Comparison of ENCODE assay signal across 12 cellular contexts in the genomic region with DNA sequence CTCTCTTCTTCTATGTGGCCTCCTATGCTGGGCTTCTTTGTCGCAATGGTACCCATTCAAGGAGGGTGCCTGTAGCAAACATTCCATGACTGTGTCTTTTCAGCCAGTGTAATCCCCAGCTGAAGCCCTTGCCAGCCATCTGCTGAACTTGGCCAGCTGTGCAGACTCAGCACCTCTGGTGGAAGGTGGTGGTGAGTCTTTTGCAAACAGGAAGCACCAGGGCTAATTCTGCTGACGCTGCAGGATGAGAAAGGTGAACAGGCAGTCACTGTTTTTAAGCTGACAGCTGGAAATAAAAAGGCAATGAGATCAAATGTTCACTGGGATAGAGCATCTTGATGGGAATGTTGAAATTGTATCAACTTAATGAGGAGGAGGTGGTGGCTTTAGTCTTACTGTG.
DNase-seq lines count a peak whose midpoint lies in the region; ATAC-seq and TF ChIP-seq lines count a peak whose summit lies in the region.
"Had no signal": no experiment of that assay in that cellular context is flagged by ENCODE, and none has a peak within 500 bp of the region (broad histone marks: within the 10 kb centered on the region; RNA-seq: fewer than 3 reads in every experiment).

No MANE protein-coding gene starts in this region.

- no peak overlapping the region for H3K4me3 ChIP-seq in left ventricle myocardium inferior

- H3K9me3 Mint-ChIP-seq in activated naive CD4-positive, alpha-beta T cell treated with anti-CD3 and anti-CD28 coated beads for 36 hours = no peaks in the 10 kb centered on the region
- peaks cover 4% of the 10 kb centered on the region in 2 donors for H3K9me3 Mint-ChIP-seq in activated naive CD4-positive, alpha-beta T cell treated with anti-CD3 and anti-CD28 coated beads, Interleukin-2, amount 50 U/mL, for 72 hours
- peaks cover 3% of the 10 kb centered on the region for H3K9me3 Mint-ChIP-seq in stimulated activated effector memory CD8-positive, alpha-beta T cell treated with anti-CD3 and anti-CD28 coated beads, Interleukin-12 subunit alpha, Interleukin-12 subunit beta, amount 100 ng/mL, for 72 hours

- CTCF ChIA-PET in activated naive CD4-positive, alpha-beta T cell treated with anti-CD3 and anti-CD28 coated beads for 36 hours (lab: Charles Lee) = no interaction called here

- ATAC-seq in activated naive CD4-positive, alpha-beta T cell treated with anti-CD3 and anti-CD28 coated beads, Interleukin-2, amount 50 U/mL, for 72 hours = no peak
- ATAC-seq in HG02884 (IDR thresholded peaks at IDR 0.05; ENCODE audit: unreplicated experiment) (peak; percentile 84), GM19328 (IDR thresholded peaks at IDR 0.05; ENCODE audit: unreplicated experiment) (no peak), HG03439 (IDR thresholded peaks at IDR 0.05; ENCODE audit: unreplicated experiment) (no peak)
- ATAC-seq in stimulated activated effector memory CD8-positive, alpha-beta T cell treated with anti-CD3 and anti-CD28 coated beads, Interleukin-12 subunit alpha, Interleukin-12 subunit beta, amount 100 ng/mL, for 72 hours = peak; percentile 58
- ATAC-seq: left colon had no signal

- H3K9me3 ChIP-seq in left ventricle myocardium inferior (replicated peaks) = no peaks in the 10 kb centered on the region

- H3K27ac ChIP-seq in left ventricle myocardium inferior (replicated peaks) = no peak overlapping the region
- H3K27ac ChIP-seq: epithelial cell of prostate, RWPE1 had no signal

- peaks cover 10% of the 10 kb centered on the region for H3K4me1 Mint-ChIP-seq in activated naive CD4-positive, alpha-beta T cell treated with anti-CD3 and anti-CD28 coated beads for 36 hours (ENCODE audit: low read depth)
- H3K4me1 Mint-ChIP-seq in stimulated activated effector memory CD8-positive, alpha-beta T cell treated with anti-CD3 and anti-CD28 coated beads, Interleukin-12 subunit alpha, Interleukin-12 subunit beta, amount 100 ng/mL, for 72 hours = peaks cover 18% of the 10 kb centered on the region

- TF ChIP-seq CTCF in left ventricle myocardium inferior (IDR thresholded peaks at IDR 0.05; ENCODE audit: borderline replicate concordance) = no peak

- no peak overlapping the region for H3K27ac Mint-ChIP-seq in activated naive CD4-positive, alpha-beta T cell treated with anti-CD3 and anti-CD28 coated beads for 36 hours
- no peak overlapping the region for H3K27ac Mint-ChIP-seq in activated naive CD4-positive, alpha-beta T cell treated with anti-CD3 and anti-CD28 coated beads, Interleukin-2, amount 50 U/mL, for 72 hours
- no peak overlapping the region for H3K27ac Mint-ChIP-seq in stimulated activated effector memory CD8-positive, alpha-beta T cell treated with anti-CD3 and anti-CD28 coated beads, Interleukin-12 subunit alpha, Interleukin-12 subunit beta, amount 100 ng/mL, for 72 hours
- H3K27ac Mint-ChIP-seq: progenitor cell of endocrine pancreas had no signal

- no peaks in the 10 kb centered on the region for H3K27me3 Mint-ChIP-seq in activated naive CD4-positive, alpha-beta T cell treated with anti-CD3 and anti-CD28 coated beads for 36 hours (ENCODE audit: low read depth)

- no peaks in the 10 kb centered on the region for H3K36me3 ChIP-seq in left ventricle myocardium inferior

- no peak overlapping the region for H3K4me3 Mint-ChIP-seq in activated naive CD4-positive, alpha-beta T cell treated with anti-CD3 and anti-CD28 coated beads for 36 hours
- H3K4me3 Mint-ChIP-seq in stimulated activated effector memory CD8-positive, alpha-beta T cell treated with anti-CD3 and anti-CD28 coated beads, Interleukin-12 subunit alpha, Interleukin-12 subunit beta, amount 100 ng/mL, for 72 hours = no peak overlapping the region

- peaks cover 10% of the 10 kb centered on the region for H3K27me3 ChIP-seq in left ventricle myocardium inferior (ENCODE audit: low read depth)

- DNase-seq in activated naive CD4-positive, alpha-beta T cell treated with anti-CD3 and anti-CD28 coated beads for 36 hours = peak; percentile 26
- no peak for DNase-seq in activated naive CD4-positive, alpha-beta T cell treated with anti-CD3 and anti-CD28 coated beads, Interleukin-2, amount 50 U/mL, for 72 hours (ENCODE audit: low spot score in 2 of 2)
- DNase-seq in T follicular helper cell (ENCODE audit: low read depth) (peak; percentile 2), left ventricle myocardium inferior (no peak)
- peak in 1 of 2 donors; percentile 6 for DNase-seq in stimulated activated effector memory CD8-positive, alpha-beta T cell treated with anti-CD3 and anti-CD28 coated beads, Interleukin-12 subunit alpha, Interleukin-12 subunit beta, amount 100 ng/mL, for 72 hours (ENCODE audit: low spot score in 2 of 2)

- intact Hi-C loops in activated naive CD4-positive, alpha-beta T cell treated with anti-CD3 and anti-CD28 coated beads for 36 hours (cut with micrococcal nuclease) = no loop called here
- intact Hi-C loops in left ventricle myocardium inferior (cut with micrococcal nuclease) = no loop called here

- H3K4me1 ChIP-seq in left ventricle myocardium inferior = no peaks in the 10 kb centered on the region

- no peaks in the 10 kb centered on the region for H3K36me3 Mint-ChIP-seq in activated naive CD4-positive, alpha-beta T cell treated with anti-CD3 and anti-CD28 coated beads for 36 hours (ENCODE audit: low read depth)
- no peaks in the 10 kb centered on the region for H3K36me3 Mint-ChIP-seq in activated naive CD4-positive, alpha-beta T cell treated with anti-CD3 and anti-CD28 coated beads, Interleukin-2, amount 50 U/mL, for 72 hours
- H3K36me3 Mint-ChIP-seq in stimulated activated effector memory CD8-positive, alpha-beta T cell treated with anti-CD3 and anti-CD28 coated beads, Interleukin-12 subunit alpha, Interleukin-12 subunit beta, amount 100 ng/mL, for 72 hours = no peaks in the 10 kb centered on the region

Comparison
In these comparisons a context has a peak if more than half of its experiments do, and no peak if none do; other contexts are left out.
1. DNase-seq: peak in activated naive CD4-positive, alpha-beta T cell treated with anti-CD3 and anti-CD28 coated beads for 36 hours (single experiment) and T follicular helper cell (single experiment); none in activated naive CD4-positive, alpha-beta T cell treated with anti-CD3 and anti-CD28 coated beads, Interleukin-2, amount 50 U/mL, for 72 hours (0 of 2) and left ventricle myocardium inferior (single experiment).
2. ATAC-seq: peak in HG02884 (single experiment) and stimulated activated effector memory CD8-positive, alpha-beta T cell treated with anti-CD3 and anti-CD28 coated beads, Interleukin-12 subunit alpha, Interleukin-12 subunit beta, amount 100 ng/mL, for 72 hours (single experiment); none in activated naive CD4-positive, alpha-beta T cell treated with anti-CD3 and anti-CD28 coated beads, Interleukin-2, amount 50 U/mL, for 72 hours (0 of 2), GM19328 (single experiment) and HG03439 (single experiment).